In genomic region chr10:14235511-14235910, GRCh38 we compare ENCODE assay signal across 25 cellular contexts.
DNase-seq lines count a peak whose midpoint lies in the region; ATAC-seq and TF ChIP-seq lines count a peak whose summit lies in the region.
"Had no signal": no experiment of that assay in that cellular context is flagged by ENCODE, and none has a peak within 500 bp of the region (broad histone marks: within the 10 kb centered on the region; RNA-seq: fewer than 3 reads in every experiment).

No MANE protein-coding gene starts in this region.

- H3K27ac ChIP-seq in SJCRH30: peak overlapping the region; percentile 47
- no peak overlapping the region for H3K27ac ChIP-seq in endodermal cell (ENCODE audit: low read depth, low read length)
- H3K27ac ChIP-seq: 22Rv1, A549, BLaER1 had no signal

- H3K27me3 ChIP-seq in SJCRH30: no peaks in the 10 kb centered on the region
- H3K27me3 ChIP-seq in endodermal cell (ENCODE audit: control insufficient read depth, insufficient read depth, low read length, poor library complexity, severe bottlenecking): no peaks in the 10 kb centered on the region
- H3K27me3 ChIP-seq: BE2C, BLaER1 had no signal

- H3K9me3 ChIP-seq in SJCRH30 (replicated peaks): no peaks in the 10 kb centered on the region
- no peaks in the 10 kb centered on the region for H3K9me3 ChIP-seq in endodermal cell (ENCODE audit: control insufficient read depth, low read length)
- H3K9me3 ChIP-seq: BE2C, BLaER1 had no signal

- H3K4me3 Mint-ChIP-seq in endodermal cell: no peak overlapping the region
- H3K4me3 Mint-ChIP-seq: CD14-positive monocyte; CD4-positive, alpha-beta memory T cell; CD8-positive, alpha-beta memory T cell had no signal

- TF ChIP-seq CTCF in endodermal cell (conservative IDR thresholded peaks at IDR 0.05): no peak

- 95 to 97% methylated on average over 4 to 7 of the region's 7 CpGs for WGBS in endodermal cell (ENCODE audit: insufficient coverage in 1 of 2, insufficient read length in 1 of 2), 2 experiments

- no peak overlapping the region for H3K9ac ChIP-seq in endodermal cell (ENCODE audit: extremely low read depth, low read length, poor library complexity, severe bottlenecking)
- H3K9ac ChIP-seq: BLaER1 had no signal

- peak; percentile 3 to 51 for DNase-seq in NCI-H524 (lab: John Stamatoyannopoulos, UW)
- peak; percentile 58 to 74 for DNase-seq in SJCRH30
- DNase-seq in endodermal cell: peak; percentile 3
- DNase-seq in fibroblast of peridontal ligament (ENCODE audit: extremely low read depth): peak; percentile 61
- no peak for DNase-seq in AG08395 (ENCODE audit: low spot score)
- DNase-seq in left cardiac atrium: no peak
- DNase-seq in hepatic stellate cell (ENCODE audit: low spot score): no peak
- DNase-seq: BE2C; C1 segment of cervical spinal cord; CD4-positive, alpha-beta memory T cell; CD4-positive, CD25-positive, alpha-beta regulatory T cell; CD8-positive, alpha-beta memory T cell; DMS 273 treated with DMSO at 0.1 percent for 48 hours; DMS153; DMS53; DMS79; DND-41; EL; GDM1 had no signal

- no peak overlapping the region for H3K27ac Mint-ChIP-seq in endodermal cell
- H3K27ac Mint-ChIP-seq: CD14-positive monocyte; CD4-positive, alpha-beta memory T cell; CD4-positive, CD25-positive, alpha-beta regulatory T cell; CD8-positive, alpha-beta memory T cell had no signal

- intact Hi-C loops in left cardiac atrium (cut with DNase I): no loop called here

- H3K36me3 Mint-ChIP-seq in endodermal cell (ENCODE audit: low read depth): no peaks in the 10 kb centered on the region
- H3K36me3 Mint-ChIP-seq: CD14-positive monocyte; CD4-positive, alpha-beta memory T cell; CD8-positive, alpha-beta memory T cell had no signal

- no peaks in the 10 kb centered on the region for H3K27me3 Mint-ChIP-seq in endodermal cell (ENCODE audit: insufficient read depth)

- H3K9me3 Mint-ChIP-seq in endodermal cell: no peaks in the 10 kb centered on the region

- H3K4me1 ChIP-seq in SJCRH30: peaks cover 36% of the 10 kb centered on the region
- H3K4me1 ChIP-seq in endodermal cell (ENCODE audit: control insufficient read depth, insufficient read depth, low read length): no peaks in the 10 kb centered on the region
- H3K4me1 ChIP-seq: A549, BE2C, BLaER1 had no signal

- H3K4me3 ChIP-seq in SJCRH30 (no peak overlapping the region), endodermal cell (ENCODE audit: low read length) (no peak overlapping the region)
- H3K4me3 ChIP-seq: A549, BLaER1, GM12878 had no signal

- H3K4me1 Mint-ChIP-seq in endodermal cell: no peaks in the 10 kb centered on the region
- H3K4me1 Mint-ChIP-seq: CD14-positive monocyte had no signal

- H3K36me3 ChIP-seq in SJCRH30 (no peaks in the 10 kb centered on the region), endodermal cell (ENCODE audit: control insufficient read depth, insufficient read depth, low read length) (no peaks in the 10 kb centered on the region)
- H3K36me3 ChIP-seq: BE2C, BLaER1 had no signal

- ATAC-seq in GM18498 (IDR thresholded peaks at IDR 0.05; ENCODE audit: unreplicated experiment) (no peak), left cardiac atrium (no peak)
- ATAC-seq: A549, GM12878 had no signal

Comparison
In these comparisons a context has a peak if more than half of its experiments do, and no peak if none do; other contexts are left out.
1. DNase-seq: peak in NCI-H524 (2 of 2), SJCRH30 (2 of 2), endodermal cell (single experiment) and fibroblast of peridontal ligament (single experiment); none in AG08395 (single experiment), left cardiac atrium (single experiment) and hepatic stellate cell (single experiment).